ENCODE assay signal across 20 cellular contexts in the genomic region with DNA sequence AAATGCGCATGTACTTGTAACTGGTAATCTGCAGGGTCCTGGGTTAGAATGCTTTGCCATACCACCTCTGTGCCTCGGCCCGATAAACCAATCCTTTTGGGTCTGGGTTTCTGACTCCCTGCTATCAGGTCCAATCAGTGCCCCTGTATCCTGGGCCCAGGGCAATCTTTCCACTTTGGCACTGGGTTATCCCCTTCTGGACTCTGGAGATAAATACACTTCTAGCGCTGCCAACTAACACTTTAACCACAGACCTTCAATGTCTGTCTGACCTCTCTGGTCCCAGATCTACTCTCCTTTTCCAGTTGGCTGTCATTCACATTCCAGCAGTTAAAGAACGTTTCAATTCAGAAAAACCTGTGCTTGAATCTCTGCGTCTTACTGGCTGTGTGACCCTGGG. TPM values are rescaled to one million over a fixed set of nuclear protein-coding genes. Genes with fewer than 3 reads are reported as not detected.
A peak's percentile ranks its signal among the peaks of the same experiment; 100 is the strongest.
DNase-seq lines count a peak whose midpoint lies in the region; ATAC-seq, FAIRE-seq and TF ChIP-seq lines count a peak whose summit lies in the region.
"Had no signal": no experiment of that assay in that cellular context is flagged by ENCODE, and none has a peak within 500 bp of the region (broad histone marks: within the 10 kb centered on the region; RNA-seq: fewer than 3 reads in every experiment).

No MANE protein-coding gene starts in this region.

- H3K9me3 ChIP-seq in right lobe of liver, result no peaks in the 10 kb centered on the region
- no peaks in the 10 kb centered on the region for H3K9me3 ChIP-seq in HepG2 (ENCODE audit: low read length)
- no peaks in the 10 kb centered on the region for H3K9me3 ChIP-seq in K562 (replicated peaks; ENCODE audit: control insufficient read depth, insufficient read depth, low read depth, low read length)
- no peaks in the 10 kb centered on the region for H3K9me3 ChIP-seq in heart right ventricle
- H3K9me3 ChIP-seq: BE2C had no signal

- BruUV-seq in HepG2 (replicated peaks; lab: Mats Ljungman, UMichigan), result no TSS peak
- BruUV-seq in K562 (replicated peaks; lab: Mats Ljungman, UMichigan), result no TSS peak

- H3K27ac ChIP-seq in right lobe of liver (peak overlapping the region in 1 of 3 donors; percentile 52), HepG2 (ENCODE audit: extremely low read length, insufficient read depth, low read length) (no peak overlapping the region), K562 (ENCODE audit: extremely low read depth, low read depth, low read length) (no peak overlapping the region), heart right ventricle (peak overlapping the region in 5 of 10 donors; percentile 17 to 74 (median 53))

- POLR2A ChIA-PET in HepG2 (lab: Yijun Ruan, JAX), result no interaction called here
- POLR2A ChIA-PET in K562 (lab: Yijun Ruan, JAX), result no interaction called here

- TF ChIP-seq RAD21 in HepG2 (CRISPR knock-in tag; IDR thresholded peaks at IDR 0.05) (no peak), K562 (CRISPR knock-in tag; conservative IDR thresholded peaks at IDR 0.05 in 1 of 2, IDR thresholded peaks at IDR 0.05 in 1 of 2) (no peak)

- DNase-seq in right lobe of liver (peak in 1 of 3 donors; percentile 50), HepG2 (ENCODE audit: low spot score) (no peak), K562 (ENCODE audit: extremely low read depth in 1 of 4, low spot score in 3 of 4) (no peak), heart right ventricle (peak in 1 of 2 donors; percentile 10), left lobe of liver (ENCODE audit: low spot score) (no peak), NCI-H345 treated with DMSO at 0.1 percent for 48 hours (lab: John Stamatoyannopoulos, UW; ENCODE audit: unreplicated experiment) (no peak), NCI-H446 treated with DMSO at 0.1 percent for 48 hours (lab: John Stamatoyannopoulos, UW) (no peak)
- DNase-seq: ACHN; BE2C; C1 segment of cervical spinal cord; CD4-positive, CD25-positive, alpha-beta regulatory T cell; CD8-positive, alpha-beta memory T cell; COR-L47; GOT3; H7; HFFc6 had no signal

- H3K9ac ChIP-seq in HepG2 (ENCODE audit: insufficient read depth, low read depth, low read length), result no peak overlapping the region
- H3K9ac ChIP-seq in K562 (ENCODE audit: insufficient read depth in 1 of 2, low read depth in 2 of 2, low read length in 2 of 2), result no peak overlapping the region

- WGBS in right lobe of liver (ENCODE audit: insufficient coverage, low coverage, low lambda C conversion rate, missing lambda C conversion rate), result 72% methylated on average over 6 of the region's 6 CpGs
- 95% methylated on average over 6 of the region's 6 CpGs for WGBS in HepG2 (ENCODE audit: low lambda C conversion rate)
- WGBS in K562 (ENCODE audit: insufficient coverage, low coverage, missing lambda C conversion rate), result 57% methylated on average over 6 of the region's 6 CpGs
- WGBS in heart right ventricle, 2 donors, result 51 to 71% methylated on average over 6 of the region's 6 CpGs

- H3K36me3 ChIP-seq in right lobe of liver, result peaks cover 0 to 5% (median 0%) of the 10 kb centered on the region in 4 donors
- H3K36me3 ChIP-seq in HepG2 (replicated peaks in 1 of 2; ENCODE audit: control insufficient read depth in 1 of 2, insufficient read depth in 2 of 2, low read length in 2 of 2), result peaks cover 0 to 8% of the 10 kb centered on the region in 2 experiments; a peak in 3 of 5 replicates
- H3K36me3 ChIP-seq in K562 (ENCODE audit: control insufficient read depth, insufficient read depth, low read length), result no peaks in the 10 kb centered on the region
- H3K36me3 ChIP-seq in heart right ventricle, result peaks cover 0 to 49% (median 15%) of the 10 kb centered on the region in 9 donors
- H3K36me3 ChIP-seq: BE2C had no signal

- H3K4me3 ChIP-seq in right lobe of liver, result no peak overlapping the region
- H3K4me3 ChIP-seq in HepG2 (replicated peaks in 1 of 3; ENCODE audit: insufficient read depth in 1 of 3, low read depth in 2 of 3, low read length in 3 of 3), result no peak overlapping the region
- no peak overlapping the region for H3K4me3 ChIP-seq in K562
- no peak overlapping the region for H3K4me3 ChIP-seq in heart right ventricle

- H3K9me1 ChIP-seq in K562 (ENCODE audit: control insufficient read depth, insufficient read depth, low read length), result no peaks in the 10 kb centered on the region

- in situ Hi-C loops in HepG2 (cut with HindIII; ENCODE audit: extremely low pct_ligation_motif_present, low pct_unique_long_range_greater_than_20kb) (no loop called here), K562 (cut with MboI) (no loop called here)

- H3K4me2 ChIP-seq in HepG2 (ENCODE audit: low read depth, low read length), result no peak overlapping the region
- H3K4me2 ChIP-seq in K562 (ENCODE audit: insufficient read depth, low read length), result no peak overlapping the region

- CTCF ChIA-PET in HepG2 (lab: Yijun Ruan, JAX; ENCODE audit: low intra/inter-chr PET ratio, low total read pairs), result no interaction called here
- CTCF ChIA-PET in K562 (lab: Yijun Ruan, JAX; ENCODE audit: low intra/inter-chr PET ratio), result no interaction called here

- no peaks in the 10 kb centered on the region for H3K27me3 ChIP-seq in right lobe of liver
- H3K27me3 ChIP-seq in HepG2 (ENCODE audit: control insufficient read depth in 1 of 2, insufficient read depth in 2 of 2, low read length in 2 of 2), result no peaks in the 10 kb centered on the region
- no peaks in the 10 kb centered on the region for H3K27me3 ChIP-seq in K562 (ENCODE audit: control insufficient read depth in 2 of 2, insufficient read depth in 2 of 2, low read length in 2 of 2)
- H3K27me3 ChIP-seq in heart right ventricle, result no peaks in the 10 kb centered on the region
- H3K27me3 ChIP-seq: BE2C had no signal

- H3K4me1 ChIP-seq in right lobe of liver (peaks cover 0 to 46% (median 14%) of the 10 kb centered on the region in 4 donors), HepG2 (ENCODE audit: insufficient read depth, low read length) (no peaks in the 10 kb centered on the region), K562 (replicated peaks in 1 of 2; ENCODE audit: control insufficient read depth in 2 of 2, insufficient read depth in 2 of 2, low read length in 2 of 2) (no peaks in the 10 kb centered on the region), heart right ventricle (peaks cover 0 to 50% (median 9%) of the 10 kb centered on the region in 9 donors)
- H3K4me1 ChIP-seq: BE2C had no signal

- H3K79me2 ChIP-seq in HepG2 (ENCODE audit: insufficient read depth, low read length), result no peaks in the 10 kb centered on the region
- H3K79me2 ChIP-seq in K562 (ENCODE audit: control insufficient read depth, insufficient read depth, low read length), result no peaks in the 10 kb centered on the region

- no peak for TF ChIP-seq EP300 in HepG2 (IDR thresholded peaks at IDR 0.05; ENCODE audit: low read depth in 2 of 2, low read length in 2 of 2)
- TF ChIP-seq EP300 in HepG2 (CRISPR knock-in tag; IDR thresholded peaks at IDR 0.05; ENCODE audit: borderline replicate concordance), result no peak
- no peak for TF ChIP-seq EP300 in K562 (IDR thresholded peaks at IDR 0.05; ENCODE audit: low read length)

- TF ChIP-seq CTCF in right lobe of liver (IDR thresholded peaks at IDR 0.05) (no peak), HepG2 (CRISPR knock-in tag; IDR thresholded peaks at IDR 0.05) (no peak), K562 (IDR thresholded peaks at IDR 0.05 in 2 of 3, conservative IDR thresholded peaks at IDR 0.05 in 1 of 3; ENCODE audit: insufficient read depth in 2 of 3, low read depth in 1 of 3, low read length in 3 of 3) (no peak), heart right ventricle (IDR thresholded peaks at IDR 0.05) (no peak)

- H2AFZ ChIP-seq in HepG2 (ENCODE audit: low read length) (no peak overlapping the region), K562 (ENCODE audit: low read depth, low read length) (no peak overlapping the region)

- TF ChIP-seq POLR2A in right lobe of liver (IDR thresholded peaks at IDR 0.05) (no peak), HepG2 (IDR thresholded peaks at IDR 0.05; ENCODE audit: insufficient read depth in 1 of 2, low read depth in 2 of 2, low read length in 2 of 2) (no peak), K562 (conservative IDR thresholded peaks at IDR 0.05) (no peak)

- ATAC-seq in right lobe of liver (peak; percentile 7 to 78 (median 72)), HepG2 (no peak), K562 (no peak), heart right ventricle (peak in 6 of 8 donors; percentile 54 to 67 (median 62)), left lobe of liver (peak; percentile 78), GM21526 (IDR thresholded peaks at IDR 0.05; ENCODE audit: low FRiP score, unreplicated experiment) (no peak)
- ATAC-seq: HCT116 had no signal

- intact Hi-C loops in right lobe of liver (cut with DNase I), result no loop called here
- intact Hi-C loops in HepG2 (cut with micrococcal nuclease; ENCODE audit: unreplicated experiment), result no loop called here
- intact Hi-C loops in K562 (cut with micrococcal nuclease), result no loop called here
- intact Hi-C loops in heart right ventricle (cut with DNase I), result loop anchor here in 1 of 10 donors (10.0 kb wide), 1 partner anchor 53 kb away; a partner anchor contains a TSS

- no peaks in the 10 kb centered on the region for H4K20me1 ChIP-seq in HepG2 (ENCODE audit: insufficient read depth, low read length)
- H4K20me1 ChIP-seq in K562 (replicated peaks; ENCODE audit: control insufficient read depth, insufficient read depth, low read length), result no peaks in the 10 kb centered on the region

- FAIRE-seq in HepG2 (lab: Jason Lieb, UNC) (no peak), K562 (lab: Jason Lieb, UNC) (no peak)
- FAIRE-seq: GM12892, GM18507 had no signal

RNA-seq across cellular contexts. Expression of a gene that starts 55.3 kb away (rescaled TPM):
- total RNA-seq in right lobe of liver, result 1 to 10 TPM; 2.5 to 4.9 (median 4.2) TPM
- 10.5 and 11.7 TPM in 2 replicates for total RNA-seq in HepG2 (2016; rRNA removed; fragmentation: Illumina TruSeq; extraction: Trizol)
- total RNA-seq in HepG2 (2016; cell fraction: cytosol; rRNA removed; fragmentation: Illumina TruSeq; extraction: Trizol; ENCODE audit: low read depth), result 3.4 and 3.7 TPM in 2 replicates
- total RNA-seq in HepG2 (2016; cell fraction: insoluble cytoplasmic fraction; rRNA removed; fragmentation: Illumina TruSeq; extraction: Trizol), result 9.8 and 10.6 TPM in 2 replicates
- total RNA-seq in HepG2 (2016; cell fraction: membrane; rRNA removed; fragmentation: Illumina TruSeq; extraction: Trizol), result 4.5 and 5.3 TPM in 2 replicates
- total RNA-seq in HepG2 (2016; cell fraction: nucleus; rRNA removed; fragmentation: Illumina TruSeq; extraction: Trizol), result 14.3 and 16.7 TPM in 2 replicates
- polyA plus RNA-seq in HepG2 (2011; rRNA removed), result 14.9 and 16.6 TPM in 2 replicates
- 8.5 and 11.1 TPM in 2 replicates for polyA plus RNA-seq in HepG2 (2011; cell fraction: cytosol; rRNA removed)
- 31.2 and 31.3 TPM in 2 replicates for polyA plus RNA-seq in HepG2 (2011; cell fraction: nucleus; rRNA removed)
- polyA plus RNA-seq in HepG2 (2012), result 12.6 and 13.0 TPM in 2 replicates
- 0.98 and 1.1 TPM in 2 replicates for polyA plus RNA-seq in HepG2 (2016; cell fraction: cytosol; fragmentation: Illumina TruSeq; extraction: Trizol; ENCODE audit: low read depth)
- 6.4 and 6.6 TPM in 2 replicates for polyA plus RNA-seq in HepG2 (2016; cell fraction: insoluble cytoplasmic fraction; fragmentation: Illumina TruSeq; extraction: Trizol; ENCODE audit: low read depth)
- 1.7 and 1.8 TPM in 2 replicates for polyA plus RNA-seq in HepG2 (2016; cell fraction: membrane; fragmentation: Illumina TruSeq; extraction: Trizol; ENCODE audit: low read depth)
- polyA plus RNA-seq in HepG2 (2016; cell fraction: nucleus; fragmentation: Illumina TruSeq; extraction: Trizol; ENCODE audit: insufficient read depth, low read depth), result 20.6 and 23.6 TPM in 2 replicates
- 0.02 and 24.0 TPM in 2 replicates for polyA minus RNA-seq in HepG2 (2011; rRNA and poly(A)+ RNA removed; ENCODE audit: low replicate concordance)
- polyA minus RNA-seq in HepG2 (2011; cell fraction: cytosol; rRNA and poly(A)+ RNA removed), result 11.3 and 14.0 TPM in 2 replicates
- 30.6 and 35.8 TPM in 2 replicates for polyA minus RNA-seq in HepG2 (2011; cell fraction: nucleus; rRNA and poly(A)+ RNA removed)
- 17.2 and 19.7 TPM in 2 replicates for total RNA-seq in K562 (2011; cell fraction: chromatin; rRNA removed; ENCODE audit: low replicate concordance)
- 7.3 and 8.0 TPM in 2 replicates for total RNA-seq in K562 (2011; cell fraction: nucleolus; rRNA removed)
- 9.3 and 9.8 TPM in 2 replicates for total RNA-seq in K562 (2011; cell fraction: nucleoplasm; rRNA removed)
- total RNA-seq in K562 (2014; rRNA removed), result 1.3 and 1.5 TPM in 2 replicates
- total RNA-seq in K562 (2014; rRNA removed; fragmentation: Illumina TruSeq; extraction: Trizol), result 2.1 and 2.6 TPM in 2 replicates
- total RNA-seq in K562 (2015; rRNA removed; fragmentation: Illumina TruSeq; extraction: Trizol), result 2.2 and 2.3 TPM in 2 replicates
- total RNA-seq in K562 (2021), result 2.5 and 2.9 TPM in 2 replicates
- 2.7 and 4.1 TPM in 2 replicates for polyA plus RNA-seq in K562 (2011; rRNA removed)
- 1.3 and 2.9 TPM in 2 replicates for polyA plus RNA-seq in K562 (2011; cell fraction: cytosol; rRNA removed)
- polyA plus RNA-seq in K562 (2011; cell fraction: nucleus; rRNA removed), result 5.8 and 9.1 TPM in 2 replicates
- polyA plus RNA-seq in K562 (2012), result 1.8 and 2.8 TPM in 2 replicates
- 1.9 and 2.2 TPM in 2 replicates for polyA plus RNA-seq in K562 (2014; fragmentation: Illumina TruSeq; extraction: Trizol)
- under 1 TPM; 0.42 to 0.49 TPM for polyA plus RNA-seq in K562 (2014; fragmentation: Nextera tagmentation; extraction: Ambion mirVana)
- polyA plus RNA-seq in K562 (2014; rRNA removed), result 1.7 and 1.8 TPM in 2 replicates
- polyA minus RNA-seq in K562 (2011; rRNA and poly(A)+ RNA removed), result 4.9 and 8.1 TPM in 2 replicates
- 1.9 and 4.6 TPM in 2 replicates for polyA minus RNA-seq in K562 (2011; cell fraction: cytosol; rRNA and poly(A)+ RNA removed)
- polyA minus RNA-seq in K562 (2011; cell fraction: nucleus; rRNA and poly(A)+ RNA removed), result 3.9 and 8.2 TPM in 2 replicates
- 10 to 100 TPM; 15.8 to 32.2 (median 25.2) TPM for total RNA-seq in heart right ventricle
- 10 to 100 TPM in 1 of 2 donors, 1 to 10 TPM in 1; 6.4 to 13.9 TPM for polyA plus RNA-seq in heart right ventricle
- total RNA-seq in left lobe of liver, result 2.9 TPM

Comparison
In these comparisons a context has a peak if more than half of its experiments do, and no peak if none do; other contexts are left out.
1. ATAC-seq: peak in right lobe of liver (4 of 4), heart right ventricle (6 of 8) and left lobe of liver (single experiment); none in HepG2 (single experiment), K562 (single experiment) and GM21526 (single experiment).